Comparison of ENCODE assay signal across 1 cellular context in genomic region chr3:48656841-48657281, GRCh38.
TF ChIP-seq lines count a peak whose summit lies in the region.

No MANE protein-coding gene starts in this region.

TF ChIP-seq in K562, 482 proteins besides CTCF, POLR2A, EP300 and RAD21:
- TF ChIP-seq ZBTB33 (CRISPR knock-in tag; IDR thresholded peaks at IDR 0.05) (0 out of 2 replicates have a peak, but pooled peaks have one; percentile 11), ZFP91 (CRISPR knock-in tag; IDR thresholded peaks at IDR 0.05) (no peak)
